ENCODE assay signal across 9 cellular contexts in genomic region chr5:88836195-88836838, GRCh38. TPM values are rescaled to one million over a fixed set of nuclear protein-coding genes. Genes with fewer than 3 reads are reported as not detected.
DNase-seq lines count a peak whose midpoint lies in the region; ATAC-seq, FAIRE-seq and TF ChIP-seq lines count a peak whose summit lies in the region.
"Had no signal": no experiment of that assay in that cellular context is flagged by ENCODE, and none has a peak within 500 bp of the region (broad histone marks: within the 10 kb centered on the region; RNA-seq: fewer than 3 reads in every experiment).

No MANE protein-coding gene starts in this region.

- CTCF ChIA-PET in K562 (lab: Yijun Ruan, JAX; ENCODE audit: low intra/inter-chr PET ratio) = no interaction called here

- ATAC-seq in GM23338 = peak; percentile 85
- ATAC-seq in K562 = peak; percentile 95
- ATAC-seq in stimulated activated naive B cell treated with anti-CD40 and anti-IgM and Interleukin-4, amounts not matched to agents 10 μg/mL and 1 μg/mL and 100 μg/mL, for 72 hours (replicated peaks) = peak in 1 of 2 donors; percentile 4
- no peak for ATAC-seq in esophagus mucosa

- no peaks in the 10 kb centered on the region for H3K27me3 Mint-ChIP-seq in GM23338 (ENCODE audit: insufficient read depth, low read depth, poor library complexity)
- H3K27me3 Mint-ChIP-seq in stimulated activated naive B cell treated with anti-CD40 and anti-IgM and Interleukin-4, amounts not matched to agents 10 μg/mL and 1 μg/mL and 100 μg/mL, for 72 hours = no peaks in the 10 kb centered on the region

- TF ChIP-seq RAD21 in K562 (CRISPR knock-in tag; conservative IDR thresholded peaks at IDR 0.05 in 1 of 2, IDR thresholded peaks at IDR 0.05 in 1 of 2) = peak in 1 of 2 experiments; percentile 23; a peak in 2 of 4 replicates

- H3K27ac Mint-ChIP-seq in GM23338 = peak overlapping the region; percentile 44
- peak overlapping the region; percentile 90 for H3K27ac Mint-ChIP-seq in stimulated activated naive B cell treated with anti-CD40 and anti-IgM and Interleukin-4, amounts not matched to agents 10 μg/mL and 1 μg/mL and 100 μg/mL, for 72 hours

- in situ Hi-C loops in K562 (cut with MboI) = no loop called here

- H3K4me2 ChIP-seq in GM23338 = no peak overlapping the region
- peak overlapping the region; percentile 56 for H3K4me2 ChIP-seq in K562 (ENCODE audit: insufficient read depth, low read length)

- peaks cover 5% of the 10 kb centered on the region; the same call in 2 of the 3 replicates for H3K4me1 Mint-ChIP-seq in GM23338
- H3K4me1 Mint-ChIP-seq in stimulated activated naive B cell treated with anti-CD40 and anti-IgM and Interleukin-4, amounts not matched to agents 10 μg/mL and 1 μg/mL and 100 μg/mL, for 72 hours = peaks cover 34 to 61% of the 10 kb centered on the region in 2 donors

- WGBS in K562 (ENCODE audit: insufficient coverage, low coverage, missing lambda C conversion rate) = 4% methylated on average over 5 of the region's 5 CpGs

- no TSS peak for BruUV-seq in K562 (replicated peaks; lab: Mats Ljungman, UMichigan)

- H3K27me3 ChIP-seq in GM23338 (ENCODE audit: insufficient read depth) (no peaks in the 10 kb centered on the region), K562 (ENCODE audit: control insufficient read depth in 2 of 2, insufficient read depth in 2 of 2, low read length in 2 of 2) (no peaks in the 10 kb centered on the region)

- H3K79me2 ChIP-seq in GM23338 (replicated peaks; ENCODE audit: insufficient read depth) (no peaks in the 10 kb centered on the region), K562 (ENCODE audit: control insufficient read depth, insufficient read depth, low read length) (peaks cover 49% of the 10 kb centered on the region)

- H3K4me3 Mint-ChIP-seq in GM23338 = no peak overlapping the region
- peak overlapping the region; percentile 55 to 68 for H3K4me3 Mint-ChIP-seq in stimulated activated naive B cell treated with anti-CD40 and anti-IgM and Interleukin-4, amounts not matched to agents 10 μg/mL and 1 μg/mL and 100 μg/mL, for 72 hours

- no peaks in the 10 kb centered on the region for H3K9me1 ChIP-seq in K562 (ENCODE audit: control insufficient read depth, insufficient read depth, low read length)

- no peaks in the 10 kb centered on the region for H3K9me2 ChIP-seq in GM23338 (ENCODE audit: insufficient read depth)

- DNase-seq in GM23338 (ENCODE audit: low spot score) = no peak
- peak; percentile 24 to 89 (median 52) for DNase-seq in K562 (ENCODE audit: extremely low read depth in 1 of 4, low spot score in 3 of 4)
- DNase-seq in kidney = no peak
- DNase-seq in stimulated activated naive B cell treated with anti-CD40 and anti-IgM and Interleukin-4, amounts not matched to agents 10 μg/mL and 1 μg/mL and 100 μg/mL, for 72 hours = no peak
- no peak for DNase-seq in NCI-H1417 (lab: John Stamatoyannopoulos, UW)
- no peak for DNase-seq in SHP77 (lab: John Stamatoyannopoulos, UW)
- no peak for DNase-seq in activated T-cell treated with anti-CD3 and anti-CD28 coated beads, Interleukin-2, amount 50 U/mL, for 1 hour
- DNase-seq: GF-D8 had no signal

- TF ChIP-seq CTCF in GM23338 (conservative IDR thresholded peaks at IDR 0.05; ENCODE audit: low read depth in 2 of 2) = no peak
- no peak for TF ChIP-seq CTCF in K562 (IDR thresholded peaks at IDR 0.05 in 2 of 3, conservative IDR thresholded peaks at IDR 0.05 in 1 of 3; ENCODE audit: insufficient read depth in 2 of 3, low read depth in 1 of 3, low read length in 3 of 3)
- TF ChIP-seq CTCF in kidney (IDR thresholded peaks at IDR 0.05; ENCODE audit: borderline replicate concordance, extremely low read depth, insufficient read depth) = no peak

- intact Hi-C loops in K562 (cut with micrococcal nuclease) = loop anchor here (10.0 kb wide), 1 partner anchor 102 kb away; no protein-coding TSS in a partner anchor
- intact Hi-C loops in kidney (cut with DNase I) = no loop called here

- FAIRE-seq in K562 (lab: Jason Lieb, UNC) = peak; percentile 95
- FAIRE-seq in kidney (lab: Jason Lieb, UNC) = no peak

- H3K4me3 ChIP-seq in GM23338 (no peak overlapping the region), K562 (no peak overlapping the region), kidney (ENCODE audit: low read length in 2 of 2) (peak overlapping the region in 1 of 2 donors; percentile 48)

- H3K9me3 Mint-ChIP-seq in GM23338 = no peaks in the 10 kb centered on the region
- peaks cover 0 to 3% of the 10 kb centered on the region in 2 donors for H3K9me3 Mint-ChIP-seq in stimulated activated naive B cell treated with anti-CD40 and anti-IgM and Interleukin-4, amounts not matched to agents 10 μg/mL and 1 μg/mL and 100 μg/mL, for 72 hours

- TF ChIP-seq EP300 in K562 (IDR thresholded peaks at IDR 0.05; ENCODE audit: low read length) = peak; percentile 86

- peak overlapping the region; percentile 92 for H2AFZ ChIP-seq in GM23338
- peak overlapping the region; percentile 52 for H2AFZ ChIP-seq in K562 (ENCODE audit: low read depth, low read length)

- POLR2A ChIA-PET in K562 (lab: Yijun Ruan, JAX) = interaction anchor here (1.0 to 1.3 kb wide), 2 partner anchors 16 to 70 kb away, joined by 3 read pairs; no protein-coding TSS in a partner anchor

- H3K27ac ChIP-seq in GM23338 (ENCODE audit: low read depth) (peak overlapping the region; percentile 40; the same call in 1 of the 2 replicates), K562 (ENCODE audit: extremely low read depth, low read depth, low read length) (peak overlapping the region; percentile 56), kidney (ENCODE audit: low read depth in 2 of 2, low read length in 2 of 2) (peak overlapping the region; percentile 46 to 66)

- H4K20me1 ChIP-seq in GM23338 (replicated peaks; ENCODE audit: insufficient read depth) (no peaks in the 10 kb centered on the region), K562 (replicated peaks; ENCODE audit: control insufficient read depth, insufficient read depth, low read length) (no peaks in the 10 kb centered on the region)

- H3K9me3 ChIP-seq in K562 (replicated peaks; ENCODE audit: control insufficient read depth, insufficient read depth, low read depth, low read length) (no peaks in the 10 kb centered on the region), kidney (ENCODE audit: control insufficient read depth in 1 of 2, low read length in 2 of 2) (no peaks in the 10 kb centered on the region)

- H3F3A ChIP-seq in GM23338 (replicated peaks; ENCODE audit: low read depth) = no peaks in the 10 kb centered on the region

- H3K36me3 ChIP-seq in GM23338 (ENCODE audit: insufficient read depth) (no peaks in the 10 kb centered on the region), K562 (ENCODE audit: control insufficient read depth, insufficient read depth, low read length) (peaks cover 4% of the 10 kb centered on the region; the same call in 1 of the 3 replicates), kidney (ENCODE audit: control insufficient read depth in 1 of 2, insufficient read depth in 2 of 2, low read length in 2 of 2) (no peaks in the 10 kb centered on the region)

- H3K4me1 ChIP-seq in GM23338 (ENCODE audit: insufficient read depth) (peaks cover 3% of the 10 kb centered on the region; the same call in 1 of the 2 replicates), K562 (replicated peaks in 1 of 2; ENCODE audit: control insufficient read depth in 2 of 2, insufficient read depth in 2 of 2, low read length in 2 of 2) (peaks cover 0 to 6% of the 10 kb centered on the region in 2 experiments; a peak in 2 of 5 replicates), kidney (ENCODE audit: control insufficient read depth in 1 of 2, insufficient read depth in 1 of 2, low read depth in 1 of 2, low read length in 2 of 2) (peaks cover 0 to 2% of the 10 kb centered on the region in 2 donors)

- no peaks in the 10 kb centered on the region for H3K36me3 Mint-ChIP-seq in GM23338 (ENCODE audit: low read depth)
- peaks cover 40 to 63% of the 10 kb centered on the region in 2 donors for H3K36me3 Mint-ChIP-seq in stimulated activated naive B cell treated with anti-CD40 and anti-IgM and Interleukin-4, amounts not matched to agents 10 μg/mL and 1 μg/mL and 100 μg/mL, for 72 hours

- H3K9ac ChIP-seq in K562 (ENCODE audit: insufficient read depth in 1 of 2, low read depth in 2 of 2, low read length in 2 of 2) (peak overlapping the region; percentile 9 to 14; a peak in 2 of 4 replicates), kidney (ENCODE audit: low read length in 2 of 2) (peak overlapping the region in 1 of 2 donors; percentile 41)

- TF ChIP-seq POLR2A in K562 (conservative IDR thresholded peaks at IDR 0.05) = no peak

TF ChIP-seq in GM23338, 12 proteins besides CTCF, POLR2A, EP300 and RAD21 (continues in another document):
- no peak for TF ChIP-seq STAT1 (IDR thresholded peaks at IDR 0.05; ENCODE audit: unreplicated experiment)
- TF ChIP-seq CREB1 (CRISPR knock-in tag; IDR thresholded peaks at IDR 0.05; ENCODE audit: low read depth) = no peak
- no peak for TF ChIP-seq EZH2phosphoT487 (IDR thresholded peaks at IDR 0.05; ENCODE audit: unreplicated experiment)

TF ChIP-seq in K562, 482 proteins besides CTCF, POLR2A, EP300 and RAD21 (continues in another document):
- peak; percentile 45 for TF ChIP-seq MAFG (tag; conservative IDR thresholded peaks at IDR 0.05)
- peak; percentile 68 for TF ChIP-seq L3MBTL2 (IDR thresholded peaks at IDR 0.05)
- peak; percentile 67 for TF ChIP-seq MTA2 (IDR thresholded peaks at IDR 0.05; ENCODE audit: low read depth)

RNA-seq across cellular contexts. Expression of gene MEF2C, which starts 46.7 kb away (rescaled TPM):
- total RNA-seq in GM23338 (2014; rRNA removed; shearing (Covaris generic)) = 0.97 and 1.2 TPM in 2 replicates
- polyA plus RNA-seq in GM23338 (2016; fragmentation: Nextera tagmentation; extraction: Ambion mirVana) = 1.6 and 1.8 TPM in 2 replicates
- 52.4 and 139 TPM in 2 replicates for total RNA-seq in K562 (2011; cell fraction: chromatin; rRNA removed; ENCODE audit: low replicate concordance)
- total RNA-seq in K562 (2011; cell fraction: nucleolus; rRNA removed) = 18.3 and 23.4 TPM in 2 replicates
- total RNA-seq in K562 (2011; cell fraction: nucleoplasm; rRNA removed) = 41.7 and 68.3 TPM in 2 replicates
- total RNA-seq in K562 (2014; rRNA removed) = 47.6 and 50.1 TPM in 2 replicates
- total RNA-seq in K562 (2014; rRNA removed; fragmentation: Illumina TruSeq; extraction: Trizol) = 62.4 and 74.7 TPM in 2 replicates
- total RNA-seq in K562 (2015; rRNA removed; fragmentation: Illumina TruSeq; extraction: Trizol) = 52.6 and 58.3 TPM in 2 replicates
- total RNA-seq in K562 (2021) = 56.5 and 64.5 TPM in 2 replicates
- 35.4 and 37.6 TPM in 2 replicates for polyA plus RNA-seq in K562 (2011; rRNA removed)
- 57.3 and 69.3 TPM in 2 replicates for polyA plus RNA-seq in K562 (2011; cell fraction: cytosol; rRNA removed)
- 45.1 and 48.9 TPM in 2 replicates for polyA plus RNA-seq in K562 (2011; cell fraction: nucleus; rRNA removed)
- polyA plus RNA-seq in K562 (2012) = 25.7 and 46.6 TPM in 2 replicates
- polyA plus RNA-seq in K562 (2014; fragmentation: Illumina TruSeq; extraction: Trizol) = 62.3 and 67.8 TPM in 2 replicates
- polyA plus RNA-seq in K562 (2014; fragmentation: Nextera tagmentation; extraction: Ambion mirVana) = 10 to 100 TPM; 48.2 to 66.3 TPM
- 25.1 and 28.8 TPM in 2 replicates for polyA plus RNA-seq in K562 (2014; rRNA removed)
- 181 and 196 TPM in 2 replicates for polyA minus RNA-seq in K562 (2011; rRNA and poly(A)+ RNA removed)
- 45.1 and 47.7 TPM in 2 replicates for polyA minus RNA-seq in K562 (2011; cell fraction: cytosol; rRNA and poly(A)+ RNA removed)
- 97.3 and 153 TPM in 2 replicates for polyA minus RNA-seq in K562 (2011; cell fraction: nucleus; rRNA and poly(A)+ RNA removed)
- 75.4 TPM for total RNA-seq in kidney
- 5.3 TPM for polyA plus RNA-seq in kidney (ENCODE audit: insufficient read depth, low read depth, low replicate concordance)
- 4.5 TPM for total RNA-seq in esophagus mucosa

Comparison
In these comparisons a context has a peak if more than half of its experiments do, and no peak if none do; other contexts are left out.
1. DNase-seq: peak in K562 (4 of 4); none in GM23338 (single experiment), kidney (single experiment), stimulated activated naive B cell treated with anti-CD40 and anti-IgM and Interleukin-4, amounts not matched to agents 10 μg/mL and 1 μg/mL and 100 μg/mL, for 72 hours (single experiment), NCI-H1417 (0 of 3), SHP77 (0 of 2) and activated T-cell treated with anti-CD3 and anti-CD28 coated beads, Interleukin-2, amount 50 U/mL, for 1 hour (single experiment).
2. Peak in every context shown above with its lines, with median percentiles within 50 percentile points of each other: H3K27ac ChIP-seq.